14 cellular contexts compared by ENCODE assay signal in the genomic region with DNA sequence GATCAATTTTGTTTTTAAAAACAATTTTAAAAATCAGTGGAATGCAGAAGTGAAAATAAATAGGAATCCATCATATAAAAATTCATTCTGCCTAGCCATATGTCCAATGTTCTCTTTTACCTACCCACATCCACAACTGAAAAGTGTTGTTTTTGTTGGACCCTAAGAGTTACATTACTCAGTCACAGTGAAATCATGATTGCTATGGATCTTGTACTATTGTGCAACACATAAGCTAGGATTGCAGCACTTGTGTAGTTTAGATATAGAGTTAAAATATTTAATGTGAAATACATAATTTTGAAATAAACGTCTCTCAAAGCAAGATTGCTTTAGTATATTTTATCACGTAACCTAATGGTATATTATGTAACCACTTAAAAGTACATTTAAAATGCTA.
"Had no signal": no experiment of that assay in that cellular context is flagged by ENCODE, and none has a peak within 500 bp of the region (broad histone marks: within the 10 kb centered on the region; RNA-seq: fewer than 3 reads in every experiment).

No MANE protein-coding gene starts in this region.

- H3K4me3 Mint-ChIP-seq: naive B cell; stimulated activated naive B cell treated with anti-CD40 and anti-IgM and Interleukin-4, amounts not matched to agents 10 μg/mL and 1 μg/mL and 100 μg/mL, for 72 hours had no signal

- H3K4me1 Mint-ChIP-seq: naive B cell; stimulated activated naive B cell treated with anti-CD40 and anti-IgM and Interleukin-4, amounts not matched to agents 10 μg/mL and 1 μg/mL and 100 μg/mL, for 72 hours had no signal

- H3K36me3 ChIP-seq: esophagus muscularis mucosa, lower lobe of right lung, right atrium auricular region, transverse colon had no signal

- DNase-seq: activated CD4-positive, alpha-beta T cell treated with anti-CD3 and anti-CD28 coated beads, Interleukin-2, amount 50 U/mL, for 1 hour; activated effector memory CD4-positive, alpha-beta T cell treated with anti-CD3 and anti-CD28 coated beads, Interleukin-2, amount 50 U/mL, for 16 hours; activated T-cell treated with anti-CD3 and anti-CD28 coated beads, Interleukin-2, amount 50 U/mL, for 1 hour; anterior cingulate cortex; hypothalamus; lower lobe of right lung; naive B cell; stimulated activated CD4-positive, alpha-beta T cell treated with anti-CD3 and anti-CD28 coated beads, Interleukin-2, amount 100 ng/mL, for 24 hours; stimulated activated naive B cell treated with anti-CD40 and anti-IgM and Interleukin-4, amounts not matched to agents 10 μg/mL and 1 μg/mL and 100 μg/mL, for 72 hours; substantia nigra; transverse colon had no signal

- H3K36me3 Mint-ChIP-seq: activated naive CD4-positive, alpha-beta T cell treated with anti-CD3 and anti-CD28 coated beads, Interleukin-2, amount 50 U/mL, for 72 hours; naive B cell; stimulated activated naive B cell treated with anti-CD40 and anti-IgM and Interleukin-4, amounts not matched to agents 10 μg/mL and 1 μg/mL and 100 μg/mL, for 72 hours had no signal

- H3K9me3 ChIP-seq: right atrium auricular region, transverse colon had no signal

- H3K27me3 Mint-ChIP-seq: naive B cell; stimulated activated naive B cell treated with anti-CD40 and anti-IgM and Interleukin-4, amounts not matched to agents 10 μg/mL and 1 μg/mL and 100 μg/mL, for 72 hours had no signal

- H3K4me1 ChIP-seq: esophagus muscularis mucosa, lower lobe of right lung, right atrium auricular region, transverse colon had no signal

- H3K27ac ChIP-seq: esophagus muscularis mucosa, lower lobe of right lung, right atrium auricular region, transverse colon had no signal

- H3K27me3 ChIP-seq: esophagus muscularis mucosa, right atrium auricular region, transverse colon had no signal

- H3K4me3 ChIP-seq: esophagus muscularis mucosa, lower lobe of right lung, right atrium auricular region, transverse colon had no signal

- ATAC-seq: activated naive CD4-positive, alpha-beta T cell treated with anti-CD3 and anti-CD28 coated beads, Interleukin-2, amount 50 U/mL, for 72 hours; lower lobe of right lung; stimulated activated naive B cell treated with anti-CD40 and anti-IgM and Interleukin-4, amounts not matched to agents 10 μg/mL and 1 μg/mL and 100 μg/mL, for 72 hours had no signal
